ENCODE assay signal across 8 cellular contexts in the genomic region with DNA sequence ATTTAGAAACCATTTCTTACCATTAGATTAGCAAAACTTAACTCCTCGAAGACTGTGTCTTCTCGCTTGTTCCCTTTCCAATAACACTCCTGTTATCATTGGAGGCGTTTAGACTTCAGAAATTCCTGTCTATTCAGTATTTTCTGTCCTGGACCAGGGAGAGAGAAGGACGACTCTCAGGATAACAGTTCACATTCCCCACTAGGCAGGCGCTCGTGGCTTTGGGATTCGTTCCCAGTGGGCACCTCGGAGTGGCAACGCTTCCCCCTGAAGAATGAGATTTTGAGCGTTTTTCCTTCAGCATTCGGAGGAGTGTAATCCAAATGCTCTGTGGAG. TPM values are rescaled to one million over a fixed set of nuclear protein-coding genes. Genes with fewer than 3 reads are reported as not detected.
DNase-seq lines count a peak whose midpoint lies in the region; ATAC-seq, FAIRE-seq and TF ChIP-seq lines count a peak whose summit lies in the region.

No MANE protein-coding gene starts in this region.

- 8% methylated on average over 11 of the region's 11 CpGs for WGBS in K562 (ENCODE audit: insufficient coverage, low coverage, missing lambda C conversion rate)

- H3K9ac ChIP-seq in DND-41 (ENCODE audit: low read depth, low read length): peak overlapping the region; percentile 63
- peak overlapping the region; percentile 91 to 95; a peak in 3 of 4 replicates for H3K9ac ChIP-seq in K562 (ENCODE audit: insufficient read depth in 1 of 2, low read depth in 2 of 2, low read length in 2 of 2)

- in situ Hi-C loops in K562 (cut with MboI): no loop called here

- peaks cover 30% of the 10 kb centered on the region for H3K36me3 ChIP-seq in DND-41 (ENCODE audit: insufficient read depth, low read length)
- H3K36me3 ChIP-seq in K562 (ENCODE audit: control insufficient read depth, insufficient read depth, low read length): no peaks in the 10 kb centered on the region; the same call in 2 of the 3 replicates

- no peak for TF ChIP-seq EP300 in K562 (IDR thresholded peaks at IDR 0.05; ENCODE audit: low read length)

- no peak for TF ChIP-seq POLR2A in K562 (conservative IDR thresholded peaks at IDR 0.05)

- H3K27me3 ChIP-seq in DND-41 (ENCODE audit: insufficient read depth, low read length, poor library complexity) (no peaks in the 10 kb centered on the region), K562 (ENCODE audit: control insufficient read depth in 2 of 2, insufficient read depth in 2 of 2, low read length in 2 of 2) (no peaks in the 10 kb centered on the region), mononuclear cell (ENCODE audit: insufficient read depth, low read length) (no peaks in the 10 kb centered on the region)

- no peaks in the 10 kb centered on the region for H4K20me1 ChIP-seq in DND-41 (ENCODE audit: insufficient read depth, low read length)
- no peaks in the 10 kb centered on the region for H4K20me1 ChIP-seq in K562 (replicated peaks; ENCODE audit: control insufficient read depth, insufficient read depth, low read length)

- H3K9me3 ChIP-seq in DND-41 (ENCODE audit: insufficient read depth, low read length, severe bottlenecking) (peaks cover 2% of the 10 kb centered on the region), K562 (replicated peaks; ENCODE audit: control insufficient read depth, insufficient read depth, low read depth, low read length) (peaks cover 8% of the 10 kb centered on the region), mononuclear cell (ENCODE audit: low read depth, low read length) (peaks cover 26% of the 10 kb centered on the region)

- TF ChIP-seq RAD21 in K562 (CRISPR knock-in tag; conservative IDR thresholded peaks at IDR 0.05 in 1 of 2, IDR thresholded peaks at IDR 0.05 in 1 of 2): 0 out of 4 replicates have a peak, but pooled peaks of 1 of the 2 experiments have one; percentile 1

- H3K4me3 ChIP-seq in DND-41 (ENCODE audit: low read depth in 1 of 2, low read length in 2 of 2): peak overlapping the region; percentile 91 to 95
- H3K4me3 ChIP-seq in K562: peak overlapping the region; percentile 91
- H3K4me3 ChIP-seq in mononuclear cell (ENCODE audit: low read length): peak overlapping the region; percentile 61

- no peak for DNase-seq in DND-41
- no peak for DNase-seq in K562 (ENCODE audit: extremely low read depth in 1 of 4, low spot score in 3 of 4)
- DNase-seq in NCI-H2171 treated with DMSO at 0.1 percent for 48 hours (lab: John Stamatoyannopoulos, UW): no peak
- no peak for DNase-seq in stimulated activated CD4-positive, alpha-beta T cell treated with anti-CD3 and anti-CD28 coated beads, Interleukin-2, amount 100 ng/mL, for 48 hours
- no peak for DNase-seq in DMS53 treated with DMSO at 0.1 percent for 48 hours (lab: John Stamatoyannopoulos, UW; ENCODE audit: unreplicated experiment)

- no peak for FAIRE-seq in K562 (lab: Jason Lieb, UNC)

- CTCF ChIA-PET in K562 (lab: Yijun Ruan, JAX; ENCODE audit: low intra/inter-chr PET ratio): no interaction called here

- POLR2A ChIA-PET in K562 (lab: Yijun Ruan, JAX): interaction anchor here (0.6 to 1.3 kb wide), 3 partner anchors 10 to 162 kb away, joined by 3 to 5 read pairs (median 3); a partner anchor contains a TSS

- H3K4me1 ChIP-seq in DND-41 (ENCODE audit: insufficient read depth, low read length): peaks cover 33% of the 10 kb centered on the region
- no peaks in the 10 kb centered on the region; a peak in 2 of 5 replicates for H3K4me1 ChIP-seq in K562 (replicated peaks in 1 of 2; ENCODE audit: control insufficient read depth in 2 of 2, insufficient read depth in 2 of 2, low read length in 2 of 2)
- peaks cover 19% of the 10 kb centered on the region for H3K4me1 ChIP-seq in mononuclear cell (ENCODE audit: insufficient read depth, low read length)

- H3K27ac ChIP-seq in DND-41 (ENCODE audit: low read length): peak overlapping the region; percentile 78
- H3K27ac ChIP-seq in K562 (ENCODE audit: extremely low read depth, low read depth, low read length): peak overlapping the region; percentile 42

- no peaks in the 10 kb centered on the region for H3K9me1 ChIP-seq in K562 (ENCODE audit: control insufficient read depth, insufficient read depth, low read length)

- H3K4me2 ChIP-seq in DND-41 (ENCODE audit: insufficient read depth, low read length) (peak overlapping the region; percentile 90), K562 (ENCODE audit: insufficient read depth, low read length) (peak overlapping the region; percentile 87)

- ATAC-seq in DND-41 (ENCODE audit: insufficient read depth, low read depth) (no peak), HG03196 (IDR thresholded peaks at IDR 0.05; ENCODE audit: unreplicated experiment) (peak; percentile 6), K562 (no peak; the same call in 2 of the 3 replicates), GM19455 (IDR thresholded peaks at IDR 0.05; ENCODE audit: unreplicated experiment) (no peak)

- no peak for TF ChIP-seq CTCF in DND-41 (IDR thresholded peaks at IDR 0.05; ENCODE audit: borderline replicate concordance, extremely low read depth, low read length, poor library complexity, severe bottlenecking)
- TF ChIP-seq CTCF in K562 (IDR thresholded peaks at IDR 0.05 in 2 of 3, conservative IDR thresholded peaks at IDR 0.05 in 1 of 3; ENCODE audit: insufficient read depth in 2 of 3, low read depth in 1 of 3, low read length in 3 of 3): no peak

- intact Hi-C loops in K562 (cut with micrococcal nuclease): loop anchor here (1.0 to 10.0 kb wide), 2 partner anchors 18 to 108 kb away; a partner anchor contains a TSS

- peak overlapping the region; percentile 99 for H2AFZ ChIP-seq in DND-41 (ENCODE audit: low read depth, low read length)
- peak overlapping the region; percentile 92 for H2AFZ ChIP-seq in K562 (ENCODE audit: low read depth, low read length)

- peaks cover 17% of the 10 kb centered on the region for H3K79me2 ChIP-seq in DND-41 (ENCODE audit: insufficient read depth, low read length)
- H3K79me2 ChIP-seq in K562 (ENCODE audit: control insufficient read depth, insufficient read depth, low read length): 0 out of 3 replicates have a peak, but pooled peaks cover 2% of the 10 kb centered on the region

- no TSS peak for BruUV-seq in K562 (replicated peaks; lab: Mats Ljungman, UMichigan)

RNA-seq across cellular contexts. Expression of a gene that starts 0.4 kb away (rescaled TPM):
- total RNA-seq in K562 (2011; cell fraction: chromatin; rRNA removed; ENCODE audit: low replicate concordance): 7.8 and 20.6 TPM in 2 replicates
- 5.5 and 7.0 TPM in 2 replicates for total RNA-seq in K562 (2011; cell fraction: nucleolus; rRNA removed)
- total RNA-seq in K562 (2011; cell fraction: nucleoplasm; rRNA removed): 11.1 and 17.1 TPM in 2 replicates
- total RNA-seq in K562 (2014; rRNA removed) (1.5 and 1.6 TPM in 2 replicates), K562 (2014; rRNA removed; fragmentation: Illumina TruSeq; extraction: Trizol) (3.9 and 5.3 TPM in 2 replicates), K562 (2015; rRNA removed; fragmentation: Illumina TruSeq; extraction: Trizol) (2.1 and 2.7 TPM in 2 replicates), K562 (2021) (2.3 and 4.2 TPM in 2 replicates), mononuclear cell (0.52 TPM)
- polyA plus RNA-seq in K562 (2011; rRNA removed) (1.8 and 2.5 TPM in 2 replicates), K562 (2014; fragmentation: Illumina TruSeq; extraction: Trizol) (1.5 and 1.8 TPM in 2 replicates), K562 (2014; fragmentation: Nextera tagmentation; extraction: Ambion mirVana) (1 to 10 TPM; 1.4 to 2.2 TPM), K562 (2014; rRNA removed) (0.84 and 1.9 TPM in 2 replicates)
- polyA plus RNA-seq in K562 (2011; cell fraction: cytosol; rRNA removed): 0.43 and 0.71 TPM in 2 replicates
- 2.3 and 2.9 TPM in 2 replicates for polyA plus RNA-seq in K562 (2011; cell fraction: nucleus; rRNA removed)
- 1.2 and 2.0 TPM in 2 replicates for polyA plus RNA-seq in K562 (2012)
- polyA minus RNA-seq in K562 (2011; rRNA and poly(A)+ RNA removed): 6.8 and 7.4 TPM in 2 replicates
- 1.3 and 1.8 TPM in 2 replicates for polyA minus RNA-seq in K562 (2011; cell fraction: cytosol; rRNA and poly(A)+ RNA removed)
- polyA minus RNA-seq in K562 (2011; cell fraction: nucleus; rRNA and poly(A)+ RNA removed): 3.8 and 7.2 TPM in 2 replicates

RNA-seq across cellular contexts. Expression of a gene that starts 18.6 kb away (rescaled TPM):
- total RNA-seq in K562 (2011; cell fraction: chromatin; rRNA removed; ENCODE audit: low replicate concordance): 29.4 and 65.6 TPM in 2 replicates
- total RNA-seq in K562 (2011; cell fraction: nucleolus; rRNA removed): 21.3 and 22.6 TPM in 2 replicates
- total RNA-seq in K562 (2011; cell fraction: nucleoplasm; rRNA removed): 40.9 and 53.3 TPM in 2 replicates
- total RNA-seq in K562 (2014; rRNA removed): 6.5 and 6.9 TPM in 2 replicates
- total RNA-seq in K562 (2014; rRNA removed; fragmentation: Illumina TruSeq; extraction: Trizol): 10.7 and 14.7 TPM in 2 replicates
- total RNA-seq in K562 (2015; rRNA removed; fragmentation: Illumina TruSeq; extraction: Trizol): 9.2 and 11.2 TPM in 2 replicates
- 7.3 and 10.0 TPM in 2 replicates for total RNA-seq in K562 (2021)
- polyA plus RNA-seq in K562 (2011; rRNA removed): 13.8 and 15.6 TPM in 2 replicates
- polyA plus RNA-seq in K562 (2011; cell fraction: cytosol; rRNA removed): 3.6 and 5.5 TPM in 2 replicates
- 19.2 and 21.7 TPM in 2 replicates for polyA plus RNA-seq in K562 (2011; cell fraction: nucleus; rRNA removed)
- 6.2 and 9.3 TPM in 2 replicates for polyA plus RNA-seq in K562 (2012)
- 7.9 and 8.7 TPM in 2 replicates for polyA plus RNA-seq in K562 (2014; fragmentation: Illumina TruSeq; extraction: Trizol)
- polyA plus RNA-seq in K562 (2014; fragmentation: Nextera tagmentation; extraction: Ambion mirVana): 1 to 10 TPM; 4.4 to 7.1 TPM
- 9.1 and 12.2 TPM in 2 replicates for polyA plus RNA-seq in K562 (2014; rRNA removed)
- 17.1 and 18.0 TPM in 2 replicates for polyA minus RNA-seq in K562 (2011; rRNA and poly(A)+ RNA removed)
- 4.7 and 7.1 TPM in 2 replicates for polyA minus RNA-seq in K562 (2011; cell fraction: cytosol; rRNA and poly(A)+ RNA removed)
- polyA minus RNA-seq in K562 (2011; cell fraction: nucleus; rRNA and poly(A)+ RNA removed): 19.7 and 24.9 TPM in 2 replicates
- total RNA-seq in mononuclear cell: 24.0 TPM

RNA-seq across cellular contexts. Expression of a gene that starts 28.6 kb away (rescaled TPM):
- 7.9 and 13.7 TPM in 2 replicates for total RNA-seq in K562 (2011; cell fraction: chromatin; rRNA removed; ENCODE audit: low replicate concordance)
- 8.3 and 9.5 TPM in 2 replicates for total RNA-seq in K562 (2011; cell fraction: nucleolus; rRNA removed)
- 8.6 and 8.9 TPM in 2 replicates for total RNA-seq in K562 (2011; cell fraction: nucleoplasm; rRNA removed)
- total RNA-seq in K562 (2014; rRNA removed) (0.69 and 0.82 TPM in 2 replicates), K562 (2014; rRNA removed; fragmentation: Illumina TruSeq; extraction: Trizol) (2.7 and 2.9 TPM in 2 replicates), K562 (2015; rRNA removed; fragmentation: Illumina TruSeq; extraction: Trizol) (1.4 and 1.6 TPM in 2 replicates), K562 (2021) (1.6 and 1.9 TPM in 2 replicates), mononuclear cell (2.2 TPM)
- polyA plus RNA-seq in K562 (2011; rRNA removed) (1.1 and 1.6 TPM in 2 replicates), K562 (2014; fragmentation: Illumina TruSeq; extraction: Trizol) (1.2 and 1.9 TPM in 2 replicates), K562 (2014; fragmentation: Nextera tagmentation; extraction: Ambion mirVana) (1 to 10 TPM; 1.5 to 1.9 TPM), K562 (2014; rRNA removed) (0.85 and 2.0 TPM in 2 replicates)
- 0.37 and 0.59 TPM in 2 replicates for polyA plus RNA-seq in K562 (2011; cell fraction: cytosol; rRNA removed)
- 2.3 and 2.7 TPM in 2 replicates for polyA plus RNA-seq in K562 (2011; cell fraction: nucleus; rRNA removed)
- 1.0 and 2.0 TPM in 2 replicates for polyA plus RNA-seq in K562 (2012)
- 2.3 and 3.5 TPM in 2 replicates for polyA minus RNA-seq in K562 (2011; rRNA and poly(A)+ RNA removed)
- polyA minus RNA-seq in K562 (2011; cell fraction: cytosol; rRNA and poly(A)+ RNA removed): 0.38 TPM in 1 of 2 replicates, not detected in the other
- polyA minus RNA-seq in K562 (2011; cell fraction: nucleus; rRNA and poly(A)+ RNA removed): 3.1 and 5.2 TPM in 2 replicates

RNA-seq across cellular contexts. Expression of a gene that starts 40.8 kb away (rescaled TPM):
- 0.19 and 0.23 TPM in 2 replicates for total RNA-seq in K562 (2011; cell fraction: chromatin; rRNA removed; ENCODE audit: low replicate concordance)
- 0.13 TPM in 1 of 2 replicates, not detected in the other for total RNA-seq in K562 (2011; cell fraction: nucleolus; rRNA removed)
- 0.22 and 0.38 TPM in 2 replicates for total RNA-seq in K562 (2011; cell fraction: nucleoplasm; rRNA removed)
- total RNA-seq in K562 (2014; rRNA removed): 0.16 and 0.23 TPM in 2 replicates
- total RNA-seq in K562 (2014; rRNA removed; fragmentation: Illumina TruSeq; extraction: Trizol): 0.22 and 0.29 TPM in 2 replicates
- total RNA-seq in K562 (2015; rRNA removed; fragmentation: Illumina TruSeq; extraction: Trizol): 0.18 and 0.19 TPM in 2 replicates
- total RNA-seq in K562 (2021): 0.18 and 0.24 TPM in 2 replicates
- 0.04 and 0.07 TPM in 2 replicates for polyA plus RNA-seq in K562 (2011; rRNA removed)
- polyA plus RNA-seq in K562 (2011; cell fraction: cytosol; rRNA removed): 0.03 TPM in 2 replicates
- polyA plus RNA-seq in K562 (2011; cell fraction: nucleus; rRNA removed): 0.03 TPM in 2 replicates
- polyA plus RNA-seq in K562 (2012): 0.14 and 0.25 TPM in 2 replicates
- polyA plus RNA-seq in K562 (2014; fragmentation: Illumina TruSeq; extraction: Trizol): 0.10 and 0.17 TPM in 2 replicates
- under 1 TPM; 0.13 to 0.20 TPM for polyA plus RNA-seq in K562 (2014; fragmentation: Nextera tagmentation; extraction: Ambion mirVana)
- 0.03 and 0.20 TPM in 2 replicates for polyA plus RNA-seq in K562 (2014; rRNA removed)
- 0.03 and 0.21 TPM in 2 replicates for polyA minus RNA-seq in K562 (2011; rRNA and poly(A)+ RNA removed)
- polyA minus RNA-seq in K562 (2011; cell fraction: cytosol; rRNA and poly(A)+ RNA removed): not detected in 2 replicates
- 0.11 TPM in 1 of 2 replicates, not detected in the other for polyA minus RNA-seq in K562 (2011; cell fraction: nucleus; rRNA and poly(A)+ RNA removed)
- total RNA-seq in mononuclear cell: 0.73 TPM

RNA-seq across cellular contexts. Expression of a gene that starts 52.1 kb away (rescaled TPM):
- total RNA-seq in K562 (2011; cell fraction: chromatin; rRNA removed; ENCODE audit: low replicate concordance): 15.6 and 30.7 TPM in 2 replicates
- 8.0 and 9.3 TPM in 2 replicates for total RNA-seq in K562 (2011; cell fraction: nucleolus; rRNA removed)
- 14.7 and 22.2 TPM in 2 replicates for total RNA-seq in K562 (2011; cell fraction: nucleoplasm; rRNA removed)
- total RNA-seq in K562 (2014; rRNA removed) (6.2 and 6.5 TPM in 2 replicates), K562 (2014; rRNA removed; fragmentation: Illumina TruSeq; extraction: Trizol) (9.3 and 12.0 TPM in 2 replicates), K562 (2015; rRNA removed; fragmentation: Illumina TruSeq; extraction: Trizol) (5.7 and 6.2 TPM in 2 replicates), K562 (2021) (8.2 and 8.5 TPM in 2 replicates), mononuclear cell (7.6 TPM)
- polyA plus RNA-seq in K562 (2011; rRNA removed) (5.8 and 9.8 TPM in 2 replicates), K562 (2014; fragmentation: Illumina TruSeq; extraction: Trizol) (7.1 and 9.0 TPM in 2 replicates), K562 (2014; fragmentation: Nextera tagmentation; extraction: Ambion mirVana) (10 to 100 TPM; 18.0 to 19.4 TPM), K562 (2014; rRNA removed) (9.2 and 15.5 TPM in 2 replicates)
- polyA plus RNA-seq in K562 (2011; cell fraction: cytosol; rRNA removed): 0.91 and 2.7 TPM in 2 replicates
- polyA plus RNA-seq in K562 (2011; cell fraction: nucleus; rRNA removed): 12.6 and 15.4 TPM in 2 replicates
- polyA plus RNA-seq in K562 (2012): 6.7 and 11.5 TPM in 2 replicates
- polyA minus RNA-seq in K562 (2011; rRNA and poly(A)+ RNA removed): 11.3 and 12.3 TPM in 2 replicates
- polyA minus RNA-seq in K562 (2011; cell fraction: cytosol; rRNA and poly(A)+ RNA removed): 2.7 and 2.8 TPM in 2 replicates
- 5.4 and 7.8 TPM in 2 replicates for polyA minus RNA-seq in K562 (2011; cell fraction: nucleus; rRNA and poly(A)+ RNA removed)
